Comparison of ENCODE assay signal across 13 cellular contexts in genomic region chr20:57450931-57451330, GRCh38. TPM values are rescaled to one million over a fixed set of nuclear protein-coding genes. Genes with fewer than 3 reads are reported as not detected.
DNase-seq lines count a peak whose midpoint lies in the region; ATAC-seq and TF ChIP-seq lines count a peak whose summit lies in the region.
"Had no signal": no experiment of that assay in that cellular context is flagged by ENCODE, and none has a peak within 500 bp of the region (broad histone marks: within the 10 kb centered on the region; RNA-seq: fewer than 3 reads in every experiment).

No MANE protein-coding gene starts in this region.

- H3K36me3 ChIP-seq in RWPE2 (ENCODE audit: low read depth) (no peaks in the 10 kb centered on the region), psoas muscle (ENCODE audit: insufficient read depth in 1 of 2, low read depth in 1 of 2) (no peaks in the 10 kb centered on the region)
- H3K36me3 ChIP-seq: upper lobe of right lung had no signal

- ATAC-seq in GM18873 (IDR thresholded peaks at IDR 0.05; ENCODE audit: low FRiP score, unreplicated experiment) (peak; percentile 10), HG02678 (IDR thresholded peaks at IDR 0.05; ENCODE audit: unreplicated experiment) (peak; percentile 37), RWPE2 (ENCODE audit: low read depth) (no peak), psoas muscle (no peak), GM19035 (IDR thresholded peaks at IDR 0.05; ENCODE audit: unreplicated experiment) (no peak)

- H3K27me3 ChIP-seq in RWPE2 (ENCODE audit: insufficient read depth, poor library complexity, severe bottlenecking): peaks cover 24% of the 10 kb centered on the region
- no peaks in the 10 kb centered on the region for H3K27me3 ChIP-seq in psoas muscle (ENCODE audit: insufficient read depth in 3 of 3, low read length in 2 of 3)
- H3K27me3 ChIP-seq: upper lobe of right lung had no signal

- WGBS in psoas muscle, 3 donors: 56 to 70% (median 65%) methylated on average over 13 of the region's 13 CpGs

- H3K27ac ChIP-seq in RWPE2 (ENCODE audit: poor library complexity, severe bottlenecking) (no peak overlapping the region), psoas muscle (peak overlapping the region; percentile 69)
- H3K27ac ChIP-seq: upper lobe of right lung had no signal

- TF ChIP-seq CTCF in RWPE2 (IDR thresholded peaks at IDR 0.05; ENCODE audit: poor library complexity, severe bottlenecking) (no peak), psoas muscle (IDR thresholded peaks at IDR 0.05) (no peak)

- H3K9me3 ChIP-seq in RWPE2 (ENCODE audit: severe bottlenecking) (no peaks in the 10 kb centered on the region), psoas muscle (no peaks in the 10 kb centered on the region)
- H3K9me3 ChIP-seq: upper lobe of right lung had no signal

- intact Hi-C loops in psoas muscle (cut with DNase I): no loop called here

- H3K4me1 ChIP-seq in RWPE2 (ENCODE audit: insufficient read depth, poor library complexity, severe bottlenecking) (no peaks in the 10 kb centered on the region), psoas muscle (peaks cover 45% of the 10 kb centered on the region)

- DNase-seq in RWPE2 (ENCODE audit: low spot score): peak; percentile 85
- no peak for DNase-seq in psoas muscle
- no peak for DNase-seq in activated effector memory CD4-positive, alpha-beta T cell treated with Interleukin-2 at 50 U/mL for 16 hours
- no peak for DNase-seq in NOMO-1 treated with DMSO at 0.1 percent for 48 hours (lab: John Stamatoyannopoulos, UW; ENCODE audit: unreplicated experiment)
- DNase-seq in epidermal melanocyte (ENCODE audit: insufficient read length, low spot score): no peak
- DNase-seq: EL; NCI-H226; stimulated activated CD4-positive, alpha-beta T cell treated with anti-CD3 and anti-CD28 coated beads, Interleukin-2, amount 100 ng/mL, for 48 hours had no signal

- H3K4me3 ChIP-seq in RWPE2 (ENCODE audit: severe bottlenecking) (no peak overlapping the region), psoas muscle (no peak overlapping the region)
- H3K4me3 ChIP-seq: coronary artery, upper lobe of right lung had no signal

RNA-seq across cellular contexts. Expression of gene RBM38, which starts 59.7 kb away (rescaled TPM):
- 100 to 1,000 TPM in 2 of 4 donors, 10 to 100 TPM in 2; 73.2 to 202 (median 93.0) TPM for total RNA-seq in psoas muscle
- polyA plus RNA-seq in psoas muscle: 100 to 1,000 TPM; 135 to 308 (median 144) TPM

Comparison
In these comparisons a context has a peak if more than half of its experiments do, and no peak if none do; other contexts are left out.
1. ATAC-seq: peak in GM18873 (single experiment) and HG02678 (single experiment); none in RWPE2 (single experiment), psoas muscle (0 of 4) and GM19035 (single experiment).